8 cellular contexts compared by ENCODE assay signal in genomic region chr19:34134190-34135032, GRCh38. TPM values are rescaled to one million over a fixed set of nuclear protein-coding genes. Genes with fewer than 3 reads are reported as not detected.
DNase-seq lines count a peak whose midpoint lies in the region; ATAC-seq lines count a peak whose summit lies in the region.

No MANE protein-coding gene starts in this region.

- H3K4me1 ChIP-seq in CD8-positive, alpha-beta memory T cell (ENCODE audit: insufficient read depth, low read length) = peaks cover 8% of the 10 kb centered on the region
- peaks cover 8% of the 10 kb centered on the region for H3K4me1 ChIP-seq in effector memory CD4-positive, alpha-beta T cell (ENCODE audit: control insufficient read depth, insufficient read depth, low read length, poor library complexity, severe bottlenecking)
- peaks cover 7% of the 10 kb centered on the region for H3K4me1 ChIP-seq in mesenchymal stem cell (ENCODE audit: control insufficient read depth, insufficient read depth, low read depth, low read length)

- H3K4me2 ChIP-seq in mesenchymal stem cell (ENCODE audit: low read length, poor library complexity, severe bottlenecking) = peak overlapping the region; percentile 90

- peak overlapping the region; percentile 89 to 98 (median 94) for H3K4me3 Mint-ChIP-seq in CD8-positive, alpha-beta memory T cell

- peak overlapping the region in 1 of 2 experiments; percentile 40 for H3K23ac ChIP-seq in mesenchymal stem cell (ENCODE audit: low read length in 2 of 2)

- H4K8ac ChIP-seq in mesenchymal stem cell (ENCODE audit: low read length) = peak overlapping the region; percentile 98

- H2BK120ac ChIP-seq in mesenchymal stem cell (ENCODE audit: low read depth, low read length) = peak overlapping the region; percentile 85

- no peaks in the 10 kb centered on the region for H3K79me1 ChIP-seq in mesenchymal stem cell (replicated peaks; ENCODE audit: low read length, poor library complexity, severe bottlenecking)

- 2% methylated on average over 54 of the region's 62 CpGs for WGBS in mesenchymal stem cell

- H2AFZ ChIP-seq in mesenchymal stem cell (ENCODE audit: low read depth, low read length) = peak overlapping the region; percentile 83

- H3K9me3 Mint-ChIP-seq in CD8-positive, alpha-beta memory T cell = no peaks in the 10 kb centered on the region

- H3K9ac ChIP-seq in mesenchymal stem cell (ENCODE audit: low read length) = peak overlapping the region; percentile 90

- DNase-seq in CD8-positive, alpha-beta memory T cell = peak; percentile 87 to 94 (median 90)
- DNase-seq in NK-92 (lab: John Stamatoyannopoulos, UW; ENCODE audit: unreplicated experiment) (peak; percentile 78), mesenchymal stem cell (peak; percentile 60)
- peak; percentile 78 to 83 for DNase-seq in activated CD8-positive, alpha-beta memory T cell treated with anti-CD3 and anti-CD28 coated beads for 4 hours (ENCODE audit: low read depth in 2 of 2)
- DNase-seq in effector memory CD4-positive, alpha-beta T cell = peak; percentile 75 to 80 (median 76)
- peak; percentile 78 for DNase-seq in stimulated activated CD8-positive, alpha-beta memory T cell treated with anti-CD3 and anti-CD28 coated beads, Interleukin-12 subunit alpha, Interleukin-12 subunit beta, amount 100 ng/mL, for 24 hours (ENCODE audit: extremely low read depth)

- peak overlapping the region; percentile 82 for H3K4me3 ChIP-seq in CD8-positive, alpha-beta memory T cell (ENCODE audit: low read length)
- peak overlapping the region; percentile 97 for H3K4me3 ChIP-seq in effector memory CD4-positive, alpha-beta T cell (ENCODE audit: insufficient read depth, low read depth, low read length, poor library complexity, severe bottlenecking)
- peak overlapping the region; percentile 82 to 84 for H3K4me3 ChIP-seq in mesenchymal stem cell (ENCODE audit: insufficient read depth in 1 of 2, low read depth in 1 of 2, low read length in 2 of 2)

- peak; percentile 94 for ATAC-seq in GM19452 (IDR thresholded peaks at IDR 0.05; ENCODE audit: unreplicated experiment)
- peak; percentile 77 for ATAC-seq in HG03565 (IDR thresholded peaks at IDR 0.05; ENCODE audit: unreplicated experiment)

- H3K4ac ChIP-seq in mesenchymal stem cell (ENCODE audit: low read depth in 1 of 2, low read length in 2 of 2) = peak overlapping the region; percentile 83 to 84

- no peak overlapping the region for H2BK12ac ChIP-seq in mesenchymal stem cell (ENCODE audit: low read length in 2 of 2)

- CTCF ChIA-PET in CD8-positive, alpha-beta memory T cell (lab: Charles Lee) = interaction anchor here (1.4 to 1.8 kb wide), 2 partner anchors 9 to 11 kb away, joined by 5 to 6 read pairs; no protein-coding TSS in a partner anchor

- peak overlapping the region; percentile 73 for H3K27ac ChIP-seq in CD8-positive, alpha-beta memory T cell (ENCODE audit: low read depth, low read length)
- H3K27ac ChIP-seq in effector memory CD4-positive, alpha-beta T cell (ENCODE audit: insufficient read depth, low read length, poor library complexity, severe bottlenecking) = peak overlapping the region; percentile 79
- peak overlapping the region; percentile 42 for H3K27ac ChIP-seq in mesenchymal stem cell (ENCODE audit: low read length, poor library complexity, severe bottlenecking)

- no peaks in the 10 kb centered on the region for H3K27me3 Mint-ChIP-seq in CD8-positive, alpha-beta memory T cell

- peaks cover 0 to 4% (median 0%) of the 10 kb centered on the region in 3 donors for H3K36me3 Mint-ChIP-seq in CD8-positive, alpha-beta memory T cell

- H3K14ac ChIP-seq in mesenchymal stem cell (ENCODE audit: low read length in 2 of 2) = peak overlapping the region in 1 of 2 experiments; percentile 53

- no peaks in the 10 kb centered on the region for H3K36me3 ChIP-seq in CD8-positive, alpha-beta memory T cell (ENCODE audit: insufficient read depth, low read length)
- no peaks in the 10 kb centered on the region for H3K36me3 ChIP-seq in effector memory CD4-positive, alpha-beta T cell (ENCODE audit: control insufficient read depth, insufficient read depth, low read length)
- no peaks in the 10 kb centered on the region for H3K36me3 ChIP-seq in mesenchymal stem cell (ENCODE audit: control insufficient read depth in 1 of 2, insufficient read depth in 2 of 2, low read depth in 1 of 2, low read length in 2 of 2)

- no peak overlapping the region for H2BK5ac ChIP-seq in mesenchymal stem cell (ENCODE audit: low read depth, low read length, poor library complexity, severe bottlenecking)

- peak overlapping the region; percentile 82 to 95 for H3K18ac ChIP-seq in mesenchymal stem cell (ENCODE audit: low read depth in 1 of 2, low read length in 2 of 2)

- H2BK15ac ChIP-seq in mesenchymal stem cell (ENCODE audit: low read depth, poor library complexity, severe bottlenecking) = no peak overlapping the region

- H4K91ac ChIP-seq in mesenchymal stem cell (ENCODE audit: low read length) = peak overlapping the region; percentile 86

- POLR2A ChIA-PET in CD8-positive, alpha-beta memory T cell (lab: Charles Lee) = no interaction called here

- no peaks in the 10 kb centered on the region for H3K9me3 ChIP-seq in CD8-positive, alpha-beta memory T cell (ENCODE audit: low read length)
- H3K9me3 ChIP-seq in effector memory CD4-positive, alpha-beta T cell (ENCODE audit: control insufficient read depth, low read length) = no peaks in the 10 kb centered on the region
- H3K9me3 ChIP-seq in mesenchymal stem cell (ENCODE audit: control insufficient read depth, low read length) = no peaks in the 10 kb centered on the region

- H3K27ac Mint-ChIP-seq in CD8-positive, alpha-beta memory T cell = peak overlapping the region; percentile 87 to 92 (median 91)

- H2AK5ac ChIP-seq in mesenchymal stem cell (ENCODE audit: low read length, severe bottlenecking) = no peak overlapping the region

- peaks cover 0 to 18% (median 6%) of the 10 kb centered on the region in 3 donors for H3K4me1 Mint-ChIP-seq in CD8-positive, alpha-beta memory T cell

- no peaks in the 10 kb centered on the region for H3K27me3 ChIP-seq in CD8-positive, alpha-beta memory T cell (ENCODE audit: insufficient read depth, low read length, poor library complexity, severe bottlenecking)
- H3K27me3 ChIP-seq in effector memory CD4-positive, alpha-beta T cell (replicated peaks; ENCODE audit: control insufficient read depth, insufficient read depth, low read length, poor library complexity, severe bottlenecking) = no peaks in the 10 kb centered on the region
- no peaks in the 10 kb centered on the region for H3K27me3 ChIP-seq in mesenchymal stem cell (ENCODE audit: control insufficient read depth in 1 of 2, insufficient read depth in 1 of 2, low read length in 2 of 2)

RNA-seq across cellular contexts. Expression of gene LSM14A, which starts 37.9 kb away (rescaled TPM):
- 100 to 1,000 TPM; 111 to 129 TPM for total RNA-seq in CD8-positive, alpha-beta memory T cell
- 167 TPM for polyA plus RNA-seq in CD8-positive, alpha-beta memory T cell
- 74.6 TPM for polyA plus RNA-seq in mesenchymal stem cell (2013, experiment 1 of 2)
- polyA plus RNA-seq in mesenchymal stem cell (2013, experiment 2 of 2) = 75.4 TPM

Comparison
In these comparisons a context has a peak if more than half of its experiments do, and no peak if none do; other contexts are left out.
1. Peak in every context shown above with its lines: DNase-seq, ATAC-seq, H3K4me3 ChIP-seq and H3K27ac ChIP-seq.